Comparison of ENCODE assay signal across 14 cellular contexts in the genomic region with DNA sequence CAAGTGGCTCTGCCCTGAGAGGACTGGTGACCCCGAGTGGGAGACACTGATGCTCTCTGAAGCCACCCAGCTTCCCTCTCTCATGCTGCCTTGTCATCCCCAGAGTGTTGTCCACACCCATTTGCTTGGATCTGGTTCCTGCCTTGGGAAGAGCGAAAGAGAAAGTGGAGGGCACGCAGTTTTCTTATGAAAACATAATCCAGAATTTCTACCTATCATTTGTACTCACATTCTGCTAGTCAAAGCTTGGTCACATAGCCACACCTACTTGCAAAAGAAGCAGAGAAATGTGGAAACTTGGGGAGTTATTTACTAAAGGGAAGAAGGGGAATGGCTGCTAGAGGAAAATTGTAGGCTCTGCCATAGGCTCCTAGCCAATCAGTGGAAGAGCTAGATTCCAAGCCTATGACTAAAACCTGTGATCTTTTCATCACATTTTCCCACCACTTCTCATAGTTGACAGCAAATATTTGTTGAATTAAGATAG.
DNase-seq lines count a peak whose midpoint lies in the region; ATAC-seq and TF ChIP-seq lines count a peak whose summit lies in the region.
"Had no signal": no experiment of that assay in that cellular context is flagged by ENCODE, and none has a peak within 500 bp of the region (broad histone marks: within the 10 kb centered on the region; RNA-seq: fewer than 3 reads in every experiment).

No MANE protein-coding gene starts in this region.

- no peaks in the 10 kb centered on the region for H3K36me3 Mint-ChIP-seq in activated T-cell treated with anti-CD3 and anti-CD28 coated beads, Interleukin-2, amount 50 U/mL, for 72 hours (ENCODE audit: insufficient read depth in 2 of 2)

- no peak overlapping the region for H3K4ac ChIP-seq in neuronal stem cell (ENCODE audit: low read length)

- CTCF ChIA-PET in AG04450 (lab: Charles Lee) = no interaction called here

- no peak overlapping the region for H2BK120ac ChIP-seq in neuronal stem cell (ENCODE audit: low read depth, low read length)

- no peak overlapping the region for H3K27ac Mint-ChIP-seq in activated T-cell treated with anti-CD3 and anti-CD28 coated beads, Interleukin-2, amount 50 U/mL, for 72 hours
- H3K27ac Mint-ChIP-seq: stimulated activated naive CD8-positive, alpha-beta T cell treated with anti-CD3 and anti-CD28 coated beads, Interleukin-15, Interleukin-2, amounts not matched to agents 100 ng/mL and 50 ng/mL, for 24 hours had no signal

- no peaks in the 10 kb centered on the region for H3K27me3 Mint-ChIP-seq in activated T-cell treated with anti-CD3 and anti-CD28 coated beads, Interleukin-2, amount 50 U/mL, for 72 hours (ENCODE audit: low read depth)
- H3K27me3 Mint-ChIP-seq: stimulated activated naive CD8-positive, alpha-beta T cell treated with anti-CD3 and anti-CD28 coated beads, Interleukin-15, Interleukin-2, amounts not matched to agents 100 ng/mL and 50 ng/mL, for 24 hours had no signal

- ATAC-seq in esophagus mucosa (peak; percentile 62), HG03135 (IDR thresholded peaks at IDR 0.05; ENCODE audit: unreplicated experiment) (no peak), HG02642 (IDR thresholded peaks at IDR 0.05; ENCODE audit: poor library complexity, unreplicated experiment) (no peak)
- no peak for ATAC-seq in activated T-cell treated with anti-CD3 and anti-CD28 coated beads, Interleukin-2, amount 50 U/mL, for 72 hours (replicated peaks in 1 of 2)

- no peak overlapping the region for H3K4me3 ChIP-seq in AG04450 (ENCODE audit: low read depth, low read length)
- H3K4me3 ChIP-seq in neuronal stem cell (ENCODE audit: low read length in 2 of 2) = no peak overlapping the region
- H3K4me3 ChIP-seq: prostate gland had no signal

- no peak overlapping the region for H2BK15ac ChIP-seq in neuronal stem cell (ENCODE audit: low read length)

- H3K14ac ChIP-seq in neuronal stem cell (ENCODE audit: low read length) = no peak overlapping the region

- no CpG with 5 or more reads among the region's 3 CpGs for WGBS in neuronal stem cell (ENCODE audit: extremely low coverage in 2 of 2, insufficient read length in 2 of 2, insufficient replicate concordance in 1 of 2), 2 donors

- H3K27me3 ChIP-seq in AG04450 (ENCODE audit: control insufficient read depth, insufficient read depth, low read length) (no peaks in the 10 kb centered on the region), neuronal stem cell (ENCODE audit: control insufficient read depth in 3 of 3, insufficient read depth in 3 of 3, low read depth in 1 of 3, low read length in 3 of 3) (no peaks in the 10 kb centered on the region)

- no peaks in the 10 kb centered on the region for H3K79me1 ChIP-seq in neuronal stem cell (ENCODE audit: low read depth, low read length)

- H3K9me3 ChIP-seq in AG04450 (ENCODE audit: control insufficient read depth, insufficient read depth, low read length) (no peaks in the 10 kb centered on the region), neuronal stem cell (replicated peaks in 1 of 2; ENCODE audit: control insufficient read depth in 2 of 2, insufficient read depth in 1 of 2, low read depth in 1 of 2, low read length in 2 of 2) (no peaks in the 10 kb centered on the region)
- H3K9me3 ChIP-seq: prostate gland had no signal

- H3K36me3 ChIP-seq in neuronal stem cell (replicated peaks in 1 of 2; ENCODE audit: control insufficient read depth in 2 of 2, insufficient read depth in 2 of 2, low read length in 2 of 2) = no peaks in the 10 kb centered on the region
- H3K36me3 ChIP-seq: prostate gland had no signal

- no peak overlapping the region for H2BK5ac ChIP-seq in neuronal stem cell (ENCODE audit: low read length)

- H3K4me1 ChIP-seq in neuronal stem cell (ENCODE audit: control insufficient read depth in 2 of 2, insufficient read depth in 1 of 2, low read depth in 1 of 2, low read length in 2 of 2) = peaks cover 17 to 20% of the 10 kb centered on the region in 2 donors
- H3K4me1 ChIP-seq: prostate gland had no signal

- H2AFZ ChIP-seq in neuronal stem cell (ENCODE audit: low read length) = no peak overlapping the region

- H3K4me2 ChIP-seq in neuronal stem cell (ENCODE audit: insufficient read depth, low read length, poor library complexity, severe bottlenecking) = no peak overlapping the region

- POLR2A ChIA-PET in AG04450 (lab: Yijun Ruan, JAX) = interaction anchor here (1.0 to 1.5 kb wide), 2 partner anchors 10 to 327 kb away, joined by 3 to 4 read pairs; a partner anchor contains a TSS

- no peak for TF ChIP-seq CTCF in AG04450 (IDR thresholded peaks at IDR 0.05; ENCODE audit: low read depth, low read length)

- H3K27ac ChIP-seq in AG04450 (ENCODE audit: low read depth, low read length) (peak overlapping the region; percentile 22), neuronal stem cell (replicated peaks; ENCODE audit: low read length) (no peak overlapping the region)
- H3K27ac ChIP-seq: C4-2B, prostate gland had no signal

- H3K23ac ChIP-seq in neuronal stem cell (ENCODE audit: low read depth, low read length, poor library complexity) = no peak overlapping the region

- no peak overlapping the region for H3K4me3 Mint-ChIP-seq in activated T-cell treated with anti-CD3 and anti-CD28 coated beads, Interleukin-2, amount 50 U/mL, for 72 hours
- H3K4me3 Mint-ChIP-seq: stimulated activated naive CD8-positive, alpha-beta T cell treated with anti-CD3 and anti-CD28 coated beads, Interleukin-15, Interleukin-2, amounts not matched to agents 100 ng/mL and 50 ng/mL, for 24 hours had no signal

- H4K8ac ChIP-seq in neuronal stem cell (ENCODE audit: low read depth, low read length) = no peak overlapping the region

- DNase-seq in AG04450 (ENCODE audit: low read depth, low spot score) (peak; percentile 68), NCI-H460 (ENCODE audit: extremely low read depth, low read depth) (peak; percentile 84), neuronal stem cell (ENCODE audit: low spot score) (no peak), NCI-H82 (lab: John Stamatoyannopoulos, UW) (no peak)
- DNase-seq in activated T-cell treated with anti-CD3 and anti-CD28 coated beads, Interleukin-2, amount 50 U/mL, for 72 hours = no peak
- DNase-seq: activated naive CD4-positive, alpha-beta T cell treated with Interleukin-2 at 50 U/mL for 16 hours; hippocampal formation; NCI-H510A had no signal

- no peak overlapping the region for H3K9ac ChIP-seq in neuronal stem cell (ENCODE audit: low read depth, low read length, poor library complexity)

- no peak overlapping the region for H4K91ac ChIP-seq in neuronal stem cell (ENCODE audit: low read depth, low read length, poor library complexity)

- no peak overlapping the region for H2BK12ac ChIP-seq in neuronal stem cell (ENCODE audit: low read length)

- H3K4me1 Mint-ChIP-seq in activated T-cell treated with anti-CD3 and anti-CD28 coated beads, Interleukin-2, amount 50 U/mL, for 72 hours (ENCODE audit: low read depth) = peaks cover 47% of the 10 kb centered on the region

- H3K9me3 Mint-ChIP-seq in activated T-cell treated with anti-CD3 and anti-CD28 coated beads, Interleukin-2, amount 50 U/mL, for 72 hours = no peaks in the 10 kb centered on the region
- H3K9me3 Mint-ChIP-seq: stimulated activated naive CD8-positive, alpha-beta T cell treated with anti-CD3 and anti-CD28 coated beads, Interleukin-15, Interleukin-2, amounts not matched to agents 100 ng/mL and 50 ng/mL, for 24 hours had no signal

- H2AK5ac ChIP-seq in neuronal stem cell (ENCODE audit: low read depth, low read length) = peak overlapping the region; percentile 9

- H3K18ac ChIP-seq in neuronal stem cell (ENCODE audit: low read length) = peak overlapping the region; percentile 33

Comparison
In these comparisons a context has a peak if more than half of its experiments do, and no peak if none do; other contexts are left out.
1. DNase-seq: peak in AG04450 (single experiment) and NCI-H460 (single experiment); none in neuronal stem cell (single experiment), activated T-cell treated with anti-CD3 and anti-CD28 coated beads, Interleukin-2, amount 50 U/mL, for 72 hours (0 of 2) and NCI-H82 (single experiment).